ENCODE assay signal across 21 cellular contexts in the genomic region with DNA sequence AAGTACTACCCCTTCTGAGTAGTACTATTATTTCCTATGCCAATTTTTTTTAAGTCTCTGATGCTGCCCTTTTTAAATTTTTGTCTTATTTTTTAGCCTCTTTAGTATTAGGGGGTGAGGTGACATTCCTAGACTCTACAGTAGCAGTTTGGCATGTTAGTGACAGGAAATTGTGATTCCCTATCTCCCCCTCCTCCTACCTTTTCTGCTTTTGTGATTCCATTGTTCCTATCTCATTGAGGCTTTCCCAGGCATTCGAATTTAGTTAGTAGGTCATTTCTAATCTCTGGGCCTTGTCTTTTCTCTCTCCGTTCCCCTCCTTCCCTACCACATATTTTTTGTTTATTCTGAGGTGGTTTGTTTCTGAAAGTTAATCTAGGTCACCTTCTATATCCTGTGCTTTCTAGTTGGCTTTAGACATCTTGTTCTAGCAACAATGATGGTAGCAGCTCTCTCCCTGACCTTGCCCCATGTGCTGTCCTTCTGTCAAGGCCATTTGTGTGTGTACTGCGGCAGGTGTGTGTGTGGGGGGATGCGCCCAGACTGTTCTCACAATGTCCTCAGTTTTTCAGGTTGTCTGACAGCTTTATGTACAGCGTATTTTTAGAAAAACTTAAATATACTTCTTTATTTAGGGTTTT. TPM values are rescaled to one million over a fixed set of nuclear protein-coding genes. Genes with fewer than 3 reads are reported as not detected.
A peak's percentile ranks its signal among the peaks of the same experiment; 100 is the strongest.
DNase-seq lines count a peak whose midpoint lies in the region; ATAC-seq, FAIRE-seq and TF ChIP-seq lines count a peak whose summit lies in the region.
"Had no signal": no experiment of that assay in that cellular context is flagged by ENCODE, and none has a peak within 500 bp of the region (broad histone marks: within the 10 kb centered on the region; RNA-seq: fewer than 3 reads in every experiment).

No MANE protein-coding gene starts in this region.

- H3K4me2 ChIP-seq in HepG2 (ENCODE audit: low read depth, low read length) (peak overlapping the region; percentile 38; the same call in 1 of the 2 replicates), mesendoderm (ENCODE audit: low read length) (no peak overlapping the region)
- H3K4me2 ChIP-seq: A549; BLaER1 treated with 17β-estradiol and CSF1 and Interleukin-3, amounts not matched to agents 10 nM and 100 nM had no signal

- POLR2A ChIA-PET in HepG2 (lab: Yijun Ruan, JAX) = no interaction called here

- no peaks in the 10 kb centered on the region for H3K79me1 ChIP-seq in mesendoderm (ENCODE audit: low read length)

- H3K4ac ChIP-seq in mesendoderm (ENCODE audit: low read depth, low read length) = no peak overlapping the region

- no peak overlapping the region for H3K27ac ChIP-seq in HepG2 (ENCODE audit: extremely low read length, insufficient read depth, low read length)
- H3K27ac ChIP-seq in right lobe of liver = no peak overlapping the region
- no peak overlapping the region for H3K27ac ChIP-seq in mesendoderm (ENCODE audit: low read depth, low read length)
- H3K27ac ChIP-seq in sigmoid colon = no peak overlapping the region
- H3K27ac ChIP-seq: A549; BLaER1 treated with 17β-estradiol and CSF1 and Interleukin-3, amounts not matched to agents 10 nM and 100 nM; RWPE1; SJSA1 had no signal

- TF ChIP-seq CTCF in HepG2 (CRISPR knock-in tag; IDR thresholded peaks at IDR 0.05) (no peak), right lobe of liver (IDR thresholded peaks at IDR 0.05) (no peak), sigmoid colon (IDR thresholded peaks at IDR 0.05) (no peak)

- WGBS in HepG2 (ENCODE audit: low lambda C conversion rate) = 16% methylated on average over 5 of the region's 5 CpGs
- WGBS in right lobe of liver (ENCODE audit: insufficient coverage, low coverage, low lambda C conversion rate, missing lambda C conversion rate) = 81% methylated on average over 5 of the region's 5 CpGs
- no CpG with 5 or more reads among the region's 5 CpGs for WGBS in mesendoderm (ENCODE audit: extremely low coverage, insufficient coverage, low lambda C conversion rate)
- 86 to 92% methylated on average over 5 of the region's 5 CpGs for WGBS in sigmoid colon, 2 donors

- peaks cover 20% of the 10 kb centered on the region for H3K4me1 ChIP-seq in HepG2 (ENCODE audit: insufficient read depth, low read length)
- no peaks in the 10 kb centered on the region for H3K4me1 ChIP-seq in right lobe of liver
- peaks cover 2% of the 10 kb centered on the region for H3K4me1 ChIP-seq in mesendoderm (ENCODE audit: control insufficient read depth, low read depth, low read length)
- H3K4me1 ChIP-seq in sigmoid colon = no peaks in the 10 kb centered on the region
- H3K4me1 ChIP-seq: A549; BLaER1 treated with 17β-estradiol and CSF1 and Interleukin-3, amounts not matched to agents 10 nM and 100 nM; SJSA1 had no signal

- H3K36me3 ChIP-seq in HepG2 (replicated peaks in 1 of 2; ENCODE audit: control insufficient read depth in 1 of 2, insufficient read depth in 2 of 2, low read length in 2 of 2) (no peaks in the 10 kb centered on the region), right lobe of liver (peaks cover 0 to 8% (median 0%) of the 10 kb centered on the region in 4 donors), mesendoderm (ENCODE audit: control insufficient read depth, insufficient read depth, low read length) (no peaks in the 10 kb centered on the region), sigmoid colon (peaks cover 0 to 49% (median 0%) of the 10 kb centered on the region in 4 donors)

- 0 out of 4 replicates have a peak, but pooled peaks of 1 of the 2 experiments have one; percentile 9 for TF ChIP-seq EP300 in HepG2 (IDR thresholded peaks at IDR 0.05; ENCODE audit: low read depth in 2 of 2, low read length in 2 of 2)
- TF ChIP-seq EP300 in HepG2 (CRISPR knock-in tag; IDR thresholded peaks at IDR 0.05; ENCODE audit: borderline replicate concordance) = no peak
- TF ChIP-seq EP300 in sigmoid colon (IDR thresholded peaks at IDR 0.05) = no peak

- no peak overlapping the region for H4K8ac ChIP-seq in mesendoderm (ENCODE audit: low read depth, low read length)

- peak overlapping the region; percentile 25 for H3K56ac ChIP-seq in mesendoderm (ENCODE audit: low read length)

- ATAC-seq in HepG2 (peak; percentile 73), right lobe of liver (no peak), left colon (no peak), GM21447 (IDR thresholded peaks at IDR 0.05; ENCODE audit: unreplicated experiment) (no peak), GM21423 (IDR thresholded peaks at IDR 0.05; ENCODE audit: unreplicated experiment) (no peak)
- ATAC-seq: A549, K562 had no signal

- H2AK5ac ChIP-seq in mesendoderm (ENCODE audit: low read length) = no peak overlapping the region

- no TSS peak for BruUV-seq in HepG2 (replicated peaks; lab: Mats Ljungman, UMichigan)

- H2BK15ac ChIP-seq in mesendoderm (replicated peaks; ENCODE audit: low read depth) = no peak overlapping the region

- H3K23ac ChIP-seq in mesendoderm (ENCODE audit: low read length) = no peak overlapping the region

- no peak overlapping the region for H2BK120ac ChIP-seq in mesendoderm (ENCODE audit: low read depth, low read length)

- H3K9ac ChIP-seq in HepG2 (ENCODE audit: insufficient read depth, low read depth, low read length) (no peak overlapping the region), mesendoderm (ENCODE audit: low read length) (no peak overlapping the region)
- H3K9ac ChIP-seq: BLaER1 treated with 17β-estradiol and CSF1 and Interleukin-3, amounts not matched to agents 10 nM and 100 nM had no signal

- no peak overlapping the region for H3K18ac ChIP-seq in mesendoderm (ENCODE audit: low read length)

- H3K27me3 ChIP-seq in HepG2 (ENCODE audit: control insufficient read depth in 1 of 2, insufficient read depth in 2 of 2, low read length in 2 of 2) = no peaks in the 10 kb centered on the region; a peak in 1 of 5 replicates
- H3K27me3 ChIP-seq in right lobe of liver = no peaks in the 10 kb centered on the region
- no peaks in the 10 kb centered on the region for H3K27me3 ChIP-seq in mesendoderm (ENCODE audit: insufficient read depth, low read length, poor library complexity)
- H3K27me3 ChIP-seq in sigmoid colon = no peaks in the 10 kb centered on the region
- H3K27me3 ChIP-seq: BLaER1 treated with 17β-estradiol and CSF1 and Interleukin-3, amounts not matched to agents 10 nM and 100 nM; SJSA1 had no signal

- TF ChIP-seq POLR2A in HepG2 (IDR thresholded peaks at IDR 0.05; ENCODE audit: insufficient read depth in 1 of 2, low read depth in 2 of 2, low read length in 2 of 2) (no peak), right lobe of liver (IDR thresholded peaks at IDR 0.05) (no peak), sigmoid colon (IDR thresholded peaks at IDR 0.05) (no peak)

- in situ Hi-C loops in HepG2 (cut with HindIII; ENCODE audit: extremely low pct_ligation_motif_present, low pct_unique_long_range_greater_than_20kb) = no loop called here

- H4K5ac ChIP-seq in mesendoderm (ENCODE audit: low read length) = no peak overlapping the region

- TF ChIP-seq RAD21 in HepG2 (CRISPR knock-in tag; IDR thresholded peaks at IDR 0.05) = no peak

- CTCF ChIA-PET in HepG2 (lab: Yijun Ruan, JAX; ENCODE audit: low intra/inter-chr PET ratio, low total read pairs) = no interaction called here

- intact Hi-C loops in HepG2 (cut with micrococcal nuclease; ENCODE audit: unreplicated experiment) = no loop called here
- intact Hi-C loops in right lobe of liver (cut with DNase I) = no loop called here
- intact Hi-C loops in left colon (cut with DNase I, micrococcal nuclease) = no loop called here
- intact Hi-C loops in sigmoid colon (cut with DNase I) = no loop called here

- H4K20me1 ChIP-seq in HepG2 (ENCODE audit: insufficient read depth, low read length) = no peaks in the 10 kb centered on the region
- H4K20me1 ChIP-seq: BLaER1 treated with 17β-estradiol and CSF1 and Interleukin-3, amounts not matched to agents 10 nM and 100 nM had no signal

- H3K9me3 ChIP-seq in HepG2 (ENCODE audit: low read length) (no peaks in the 10 kb centered on the region), right lobe of liver (no peaks in the 10 kb centered on the region), sigmoid colon (no peaks in the 10 kb centered on the region)
- H3K9me3 ChIP-seq: A549; BLaER1 treated with 17β-estradiol and CSF1 and Interleukin-3, amounts not matched to agents 10 nM and 100 nM; SJSA1 had no signal

- FAIRE-seq in HepG2 (lab: Jason Lieb, UNC) = peak; percentile 32
- FAIRE-seq: A549, K562 had no signal

- no peaks in the 10 kb centered on the region for H3K79me2 ChIP-seq in HepG2 (ENCODE audit: insufficient read depth, low read length)
- no peaks in the 10 kb centered on the region for H3K79me2 ChIP-seq in mesendoderm (ENCODE audit: control insufficient read depth, insufficient read depth, low read length)

- no peak overlapping the region for H3K4me3 ChIP-seq in HepG2 (replicated peaks in 1 of 3; ENCODE audit: insufficient read depth in 1 of 3, low read depth in 2 of 3, low read length in 3 of 3)
- no peak overlapping the region for H3K4me3 ChIP-seq in right lobe of liver
- no peak overlapping the region for H3K4me3 ChIP-seq in mesendoderm (ENCODE audit: low read length)
- no peak overlapping the region for H3K4me3 ChIP-seq in sigmoid colon
- H3K4me3 ChIP-seq: A549; BLaER1 treated with 17β-estradiol and CSF1 and Interleukin-3, amounts not matched to agents 10 nM and 100 nM; K562; SJSA1 had no signal

- DNase-seq in HepG2 (ENCODE audit: low spot score) = peak; percentile 17
- DNase-seq in right lobe of liver = no peak
- peak; percentile 25 for DNase-seq in SHP77 treated with DMSO at 0.1 percent for 48 hours (lab: John Stamatoyannopoulos, UW)
- peak; percentile 57 for DNase-seq in mesendoderm
- no peak for DNase-seq in left colon
- DNase-seq in sigmoid colon = no peak
- DNase-seq: DMS53, H9, MV-4-11, NCI-H1417 treated with DMSO at 0.1 percent for 48 hours, NCI-H2029, NCI-H2171, NCI-H446 treated with DMSO at 0.1 percent for 48 hours had no signal

- no peak overlapping the region for H2BK5ac ChIP-seq in mesendoderm (ENCODE audit: low read length)

- H2AFZ ChIP-seq in HepG2 (ENCODE audit: low read length) = no peak overlapping the region

RNA-seq across cellular contexts. Expression of a gene that starts 21.5 kb away (rescaled TPM):
- total RNA-seq in HepG2 (2016; rRNA removed; fragmentation: Illumina TruSeq; extraction: Trizol) = 0.80 and 1.4 TPM in 2 replicates
- 0.18 and 0.91 TPM in 2 replicates for total RNA-seq in HepG2 (2016; cell fraction: cytosol; rRNA removed; fragmentation: Illumina TruSeq; extraction: Trizol; ENCODE audit: low read depth)
- 0.36 and 1.7 TPM in 2 replicates for total RNA-seq in HepG2 (2016; cell fraction: insoluble cytoplasmic fraction; rRNA removed; fragmentation: Illumina TruSeq; extraction: Trizol)
- 0.90 and 1.2 TPM in 2 replicates for total RNA-seq in HepG2 (2016; cell fraction: membrane; rRNA removed; fragmentation: Illumina TruSeq; extraction: Trizol)
- total RNA-seq in HepG2 (2016; cell fraction: nucleus; rRNA removed; fragmentation: Illumina TruSeq; extraction: Trizol) = 1.4 and 2.4 TPM in 2 replicates
- 2.9 and 4.2 TPM in 2 replicates for polyA plus RNA-seq in HepG2 (2011; rRNA removed)
- polyA plus RNA-seq in HepG2 (2011; cell fraction: cytosol; rRNA removed) = 2.1 and 2.4 TPM in 2 replicates
- polyA plus RNA-seq in HepG2 (2011; cell fraction: nucleus; rRNA removed) = 26.7 and 30.1 TPM in 2 replicates
- 3.9 and 7.8 TPM in 2 replicates for polyA plus RNA-seq in HepG2 (2012)
- 0.38 and 0.52 TPM in 2 replicates for polyA plus RNA-seq in HepG2 (2016; cell fraction: cytosol; fragmentation: Illumina TruSeq; extraction: Trizol; ENCODE audit: low read depth)
- 0.48 and 0.49 TPM in 2 replicates for polyA plus RNA-seq in HepG2 (2016; cell fraction: insoluble cytoplasmic fraction; fragmentation: Illumina TruSeq; extraction: Trizol; ENCODE audit: low read depth)
- polyA plus RNA-seq in HepG2 (2016; cell fraction: membrane; fragmentation: Illumina TruSeq; extraction: Trizol; ENCODE audit: low read depth) = 0.21 and 0.29 TPM in 2 replicates
- 9.7 and 11.7 TPM in 2 replicates for polyA plus RNA-seq in HepG2 (2016; cell fraction: nucleus; fragmentation: Illumina TruSeq; extraction: Trizol; ENCODE audit: insufficient read depth, low read depth)
- 5.1 and 8.8 TPM in 2 replicates for polyA minus RNA-seq in HepG2 (2011; rRNA and poly(A)+ RNA removed; ENCODE audit: low replicate concordance)
- polyA minus RNA-seq in HepG2 (2011; cell fraction: cytosol; rRNA and poly(A)+ RNA removed) = 2.0 and 2.4 TPM in 2 replicates
- polyA minus RNA-seq in HepG2 (2011; cell fraction: nucleus; rRNA and poly(A)+ RNA removed) = 6.8 and 8.5 TPM in 2 replicates
- total RNA-seq in right lobe of liver = 1 to 10 TPM in 5 of 6 experiments, under 1 TPM in 1; 0.87 to 8.3 (median 4.1) TPM
- 5.3 TPM for polyA plus RNA-seq in mesendoderm (2013, experiment 1 of 2)
- 5.7 TPM for polyA plus RNA-seq in mesendoderm (2013, experiment 2 of 2)
- total RNA-seq in left colon = 1 to 10 TPM; 2.7 to 2.8 TPM
- total RNA-seq in sigmoid colon = 10 to 100 TPM in 2 of 4 donors, 1 to 10 TPM in 2; 5.0 to 20.6 (median 7.8) TPM
- 1 to 10 TPM in 2 of 3 donors, under 1 TPM in 1; 0.23 to 4.1 (median 1.2) TPM for polyA plus RNA-seq in sigmoid colon
- total RNA-seq: HT-29 had no signal

RNA-seq across cellular contexts. Expression of a gene that starts 31.6 kb away (rescaled TPM):
- not detected in 2 replicates for total RNA-seq in HepG2 (2016; rRNA removed; fragmentation: Illumina TruSeq; extraction: Trizol)
- total RNA-seq in HepG2 (2016; cell fraction: cytosol; rRNA removed; fragmentation: Illumina TruSeq; extraction: Trizol; ENCODE audit: low read depth) = not detected in 2 replicates
- total RNA-seq in HepG2 (2016; cell fraction: insoluble cytoplasmic fraction; rRNA removed; fragmentation: Illumina TruSeq; extraction: Trizol) = not detected in 2 replicates
- total RNA-seq in HepG2 (2016; cell fraction: membrane; rRNA removed; fragmentation: Illumina TruSeq; extraction: Trizol) = not detected in 2 replicates
- not detected in 2 replicates for total RNA-seq in HepG2 (2016; cell fraction: nucleus; rRNA removed; fragmentation: Illumina TruSeq; extraction: Trizol)
- polyA plus RNA-seq in HepG2 (2011; rRNA removed) = not detected in 2 replicates
- polyA plus RNA-seq in HepG2 (2011; cell fraction: cytosol; rRNA removed) = not detected in 2 replicates
- not detected in 2 replicates for polyA plus RNA-seq in HepG2 (2011; cell fraction: nucleus; rRNA removed)
- polyA plus RNA-seq in HepG2 (2012) = 0.12 and 0.27 TPM in 2 replicates
- polyA plus RNA-seq in HepG2 (2016; cell fraction: cytosol; fragmentation: Illumina TruSeq; extraction: Trizol; ENCODE audit: low read depth) = not detected in 2 replicates
- not detected in 2 replicates for polyA plus RNA-seq in HepG2 (2016; cell fraction: insoluble cytoplasmic fraction; fragmentation: Illumina TruSeq; extraction: Trizol; ENCODE audit: low read depth)
- not detected in 2 replicates for polyA plus RNA-seq in HepG2 (2016; cell fraction: membrane; fragmentation: Illumina TruSeq; extraction: Trizol; ENCODE audit: low read depth)
- polyA plus RNA-seq in HepG2 (2016; cell fraction: nucleus; fragmentation: Illumina TruSeq; extraction: Trizol; ENCODE audit: insufficient read depth, low read depth) = not detected in 2 replicates
- polyA minus RNA-seq in HepG2 (2011; rRNA and poly(A)+ RNA removed; ENCODE audit: low replicate concordance) = not detected in 2 replicates
- polyA minus RNA-seq in HepG2 (2011; cell fraction: cytosol; rRNA and poly(A)+ RNA removed) = not detected in 2 replicates
- polyA minus RNA-seq in HepG2 (2011; cell fraction: nucleus; rRNA and poly(A)+ RNA removed) = not detected in 2 replicates
- 1 to 10 TPM; 1.1 to 4.2 (median 2.2) TPM for total RNA-seq in right lobe of liver
- polyA plus RNA-seq in mesendoderm (2013, experiment 1 of 2) = 0.06 TPM
- 0.03 TPM for polyA plus RNA-seq in mesendoderm (2013, experiment 2 of 2)
- total RNA-seq in left colon = 1 to 10 TPM in 1 of 2 donors, under 1 TPM in 1; 0.40 to 2.8 TPM
- 1 to 10 TPM; 1.9 to 9.5 (median 7.5) TPM for total RNA-seq in sigmoid colon
- polyA plus RNA-seq in sigmoid colon = 10 to 100 TPM; 11.4 to 12.7 (median 12.6) TPM
- total RNA-seq: H9, HT-29, SJSA1 had no signal
- polyA plus RNA-seq: A549 had no signal

RNA-seq across cellular contexts. Expression of a gene that starts 40.8 kb away (rescaled TPM):
- total RNA-seq in HepG2 (2016; rRNA removed; fragmentation: Illumina TruSeq; extraction: Trizol) (3.8 TPM in 2 replicates), right lobe of liver (1 to 10 TPM; 2.7 to 6.4 (median 4.5) TPM), left colon (1 to 10 TPM; 6.8 to 9.2 TPM), sigmoid colon (10 to 100 TPM; 15.5 to 22.7 (median 19.0) TPM)
- 0.97 and 1.5 TPM in 2 replicates for total RNA-seq in HepG2 (2016; cell fraction: cytosol; rRNA removed; fragmentation: Illumina TruSeq; extraction: Trizol; ENCODE audit: low read depth)
- 4.2 and 4.6 TPM in 2 replicates for total RNA-seq in HepG2 (2016; cell fraction: insoluble cytoplasmic fraction; rRNA removed; fragmentation: Illumina TruSeq; extraction: Trizol)
- 2.6 and 2.8 TPM in 2 replicates for total RNA-seq in HepG2 (2016; cell fraction: membrane; rRNA removed; fragmentation: Illumina TruSeq; extraction: Trizol)
- total RNA-seq in HepG2 (2016; cell fraction: nucleus; rRNA removed; fragmentation: Illumina TruSeq; extraction: Trizol) = 1.9 and 3.5 TPM in 2 replicates
- polyA plus RNA-seq in HepG2 (2011; rRNA removed) (4.6 and 4.8 TPM in 2 replicates), sigmoid colon (1 to 10 TPM; 4.2 to 7.9 (median 7.8) TPM)
- 4.2 and 4.4 TPM in 2 replicates for polyA plus RNA-seq in HepG2 (2011; cell fraction: cytosol; rRNA removed)
- polyA plus RNA-seq in HepG2 (2011; cell fraction: nucleus; rRNA removed) = 4.2 and 5.0 TPM in 2 replicates
- polyA plus RNA-seq in HepG2 (2012) = 4.3 and 6.0 TPM in 2 replicates
- 0.29 and 0.60 TPM in 2 replicates for polyA plus RNA-seq in HepG2 (2016; cell fraction: cytosol; fragmentation: Illumina TruSeq; extraction: Trizol; ENCODE audit: low read depth)
- polyA plus RNA-seq in HepG2 (2016; cell fraction: insoluble cytoplasmic fraction; fragmentation: Illumina TruSeq; extraction: Trizol; ENCODE audit: low read depth) = 4.1 and 6.6 TPM in 2 replicates
- polyA plus RNA-seq in HepG2 (2016; cell fraction: membrane; fragmentation: Illumina TruSeq; extraction: Trizol; ENCODE audit: low read depth) = 1.2 and 1.4 TPM in 2 replicates
- 3.3 and 4.5 TPM in 2 replicates for polyA plus RNA-seq in HepG2 (2016; cell fraction: nucleus; fragmentation: Illumina TruSeq; extraction: Trizol; ENCODE audit: insufficient read depth, low read depth)
- polyA minus RNA-seq in HepG2 (2011; rRNA and poly(A)+ RNA removed; ENCODE audit: low replicate concordance) = 6.4 and 8.2 TPM in 2 replicates
- polyA minus RNA-seq in HepG2 (2011; cell fraction: cytosol; rRNA and poly(A)+ RNA removed) = 4.5 and 7.3 TPM in 2 replicates
- 8.2 and 9.5 TPM in 2 replicates for polyA minus RNA-seq in HepG2 (2011; cell fraction: nucleus; rRNA and poly(A)+ RNA removed)
- polyA plus RNA-seq in mesendoderm (2013, experiment 1 of 2) = 2.4 TPM
- polyA plus RNA-seq in mesendoderm (2013, experiment 2 of 2) = 2.6 TPM

RNA-seq across cellular contexts. Expression of a gene that starts 41.1 kb away (rescaled TPM):
- total RNA-seq in HepG2 (2016; rRNA removed; fragmentation: Illumina TruSeq; extraction: Trizol) (31.5 and 32.5 TPM in 2 replicates), right lobe of liver (10 to 100 TPM in 2 of 6 experiments, 1 to 10 TPM in 4; 7.5 to 13.2 (median 8.5) TPM), left colon (10 to 100 TPM; 22.6 to 26.2 TPM), sigmoid colon (10 to 100 TPM; 17.5 to 24.2 (median 19.8) TPM)
- total RNA-seq in HepG2 (2016; cell fraction: cytosol; rRNA removed; fragmentation: Illumina TruSeq; extraction: Trizol; ENCODE audit: low read depth) = 23.8 and 23.9 TPM in 2 replicates
- total RNA-seq in HepG2 (2016; cell fraction: insoluble cytoplasmic fraction; rRNA removed; fragmentation: Illumina TruSeq; extraction: Trizol) = 31.6 and 33.4 TPM in 2 replicates
- 17.9 and 18.4 TPM in 2 replicates for total RNA-seq in HepG2 (2016; cell fraction: membrane; rRNA removed; fragmentation: Illumina TruSeq; extraction: Trizol)
- total RNA-seq in HepG2 (2016; cell fraction: nucleus; rRNA removed; fragmentation: Illumina TruSeq; extraction: Trizol) = 15.4 and 17.5 TPM in 2 replicates
- polyA plus RNA-seq in HepG2 (2011; rRNA removed) (16.3 and 17.5 TPM in 2 replicates), sigmoid colon (10 to 100 TPM; 35.4 to 42.4 (median 35.6) TPM)
- polyA plus RNA-seq in HepG2 (2011; cell fraction: cytosol; rRNA removed) = 9.5 and 10.7 TPM in 2 replicates
- 19.4 and 25.2 TPM in 2 replicates for polyA plus RNA-seq in HepG2 (2011; cell fraction: nucleus; rRNA removed)
- 20.2 and 21.0 TPM in 2 replicates for polyA plus RNA-seq in HepG2 (2012)
- 20.0 and 20.1 TPM in 2 replicates for polyA plus RNA-seq in HepG2 (2016; cell fraction: cytosol; fragmentation: Illumina TruSeq; extraction: Trizol; ENCODE audit: low read depth)
- polyA plus RNA-seq in HepG2 (2016; cell fraction: insoluble cytoplasmic fraction; fragmentation: Illumina TruSeq; extraction: Trizol; ENCODE audit: low read depth) = 32.9 and 37.1 TPM in 2 replicates
- polyA plus RNA-seq in HepG2 (2016; cell fraction: membrane; fragmentation: Illumina TruSeq; extraction: Trizol; ENCODE audit: low read depth) = 16.4 and 19.5 TPM in 2 replicates
- 33.6 and 40.3 TPM in 2 replicates for polyA plus RNA-seq in HepG2 (2016; cell fraction: nucleus; fragmentation: Illumina TruSeq; extraction: Trizol; ENCODE audit: insufficient read depth, low read depth)
- polyA minus RNA-seq in HepG2 (2011; rRNA and poly(A)+ RNA removed; ENCODE audit: low replicate concordance) = 5.6 and 16.1 TPM in 2 replicates
- polyA minus RNA-seq in HepG2 (2011; cell fraction: cytosol; rRNA and poly(A)+ RNA removed) = 3.4 and 5.4 TPM in 2 replicates
- polyA minus RNA-seq in HepG2 (2011; cell fraction: nucleus; rRNA and poly(A)+ RNA removed) = 5.4 and 8.8 TPM in 2 replicates
- 48.9 TPM for polyA plus RNA-seq in mesendoderm (2013, experiment 1 of 2)
- polyA plus RNA-seq in mesendoderm (2013, experiment 2 of 2) = 48.0 TPM

RNA-seq across cellular contexts. Expression of a gene that starts 50.9 kb away (rescaled TPM):
- total RNA-seq in HepG2 (2016; rRNA removed; fragmentation: Illumina TruSeq; extraction: Trizol) = not detected in 2 replicates
- 0.62 TPM in 1 of 2 replicates, not detected in the other for total RNA-seq in HepG2 (2016; cell fraction: cytosol; rRNA removed; fragmentation: Illumina TruSeq; extraction: Trizol; ENCODE audit: low read depth)
- total RNA-seq in HepG2 (2016; cell fraction: insoluble cytoplasmic fraction; rRNA removed; fragmentation: Illumina TruSeq; extraction: Trizol) = 0.39 TPM in 1 of 2 replicates, not detected in the other
- not detected in 2 replicates for total RNA-seq in HepG2 (2016; cell fraction: membrane; rRNA removed; fragmentation: Illumina TruSeq; extraction: Trizol)
- total RNA-seq in HepG2 (2016; cell fraction: nucleus; rRNA removed; fragmentation: Illumina TruSeq; extraction: Trizol) = not detected in 2 replicates
- 0.61 and 0.66 TPM in 2 replicates for polyA plus RNA-seq in HepG2 (2011; rRNA removed)
- 0.09 and 0.12 TPM in 2 replicates for polyA plus RNA-seq in HepG2 (2011; cell fraction: cytosol; rRNA removed)
- polyA plus RNA-seq in HepG2 (2011; cell fraction: nucleus; rRNA removed) = 0.37 TPM in 1 of 2 replicates, not detected in the other
- 0.31 TPM in 1 of 2 replicates, not detected in the other for polyA plus RNA-seq in HepG2 (2012)
- not detected in 2 replicates for polyA plus RNA-seq in HepG2 (2016; cell fraction: cytosol; fragmentation: Illumina TruSeq; extraction: Trizol; ENCODE audit: low read depth)
- polyA plus RNA-seq in HepG2 (2016; cell fraction: insoluble cytoplasmic fraction; fragmentation: Illumina TruSeq; extraction: Trizol; ENCODE audit: low read depth) = not detected in 2 replicates
- not detected in 2 replicates for polyA plus RNA-seq in HepG2 (2016; cell fraction: membrane; fragmentation: Illumina TruSeq; extraction: Trizol; ENCODE audit: low read depth)
- not detected in 2 replicates for polyA plus RNA-seq in HepG2 (2016; cell fraction: nucleus; fragmentation: Illumina TruSeq; extraction: Trizol; ENCODE audit: insufficient read depth, low read depth)
- polyA minus RNA-seq in HepG2 (2011; rRNA and poly(A)+ RNA removed; ENCODE audit: low replicate concordance) = not detected in 2 replicates
- not detected in 2 replicates for polyA minus RNA-seq in HepG2 (2011; cell fraction: cytosol; rRNA and poly(A)+ RNA removed)
- not detected in 2 replicates for polyA minus RNA-seq in HepG2 (2011; cell fraction: nucleus; rRNA and poly(A)+ RNA removed)
- total RNA-seq in right lobe of liver = not detected
- 0.35 TPM for polyA plus RNA-seq in mesendoderm (2013, experiment 1 of 2)
- 0.29 TPM for polyA plus RNA-seq in mesendoderm (2013, experiment 2 of 2)
- total RNA-seq in left colon = 1 to 10 TPM; 1.2 to 1.6 TPM
- 1 to 10 TPM in 1 of 4 donors, not detected in 3; 1.1 TPM for total RNA-seq in sigmoid colon
- 1 to 10 TPM in 1 of 3 donors, under 1 TPM in 1, not detected in 1; 0.07 to 2.1 TPM for polyA plus RNA-seq in sigmoid colon
- total RNA-seq: HT-29 had no signal

Comparison
In these comparisons a context has a peak if more than half of its experiments do, and no peak if none do; other contexts are left out.
1. DNase-seq: peak in HepG2 (single experiment), SHP77 treated with DMSO at 0.1 percent for 48 hours (single experiment) and mesendoderm (single experiment); none in right lobe of liver (0 of 3), left colon (0 of 2) and sigmoid colon (single experiment).